ENCODE assay signal across 8 cellular contexts in the genomic region with DNA sequence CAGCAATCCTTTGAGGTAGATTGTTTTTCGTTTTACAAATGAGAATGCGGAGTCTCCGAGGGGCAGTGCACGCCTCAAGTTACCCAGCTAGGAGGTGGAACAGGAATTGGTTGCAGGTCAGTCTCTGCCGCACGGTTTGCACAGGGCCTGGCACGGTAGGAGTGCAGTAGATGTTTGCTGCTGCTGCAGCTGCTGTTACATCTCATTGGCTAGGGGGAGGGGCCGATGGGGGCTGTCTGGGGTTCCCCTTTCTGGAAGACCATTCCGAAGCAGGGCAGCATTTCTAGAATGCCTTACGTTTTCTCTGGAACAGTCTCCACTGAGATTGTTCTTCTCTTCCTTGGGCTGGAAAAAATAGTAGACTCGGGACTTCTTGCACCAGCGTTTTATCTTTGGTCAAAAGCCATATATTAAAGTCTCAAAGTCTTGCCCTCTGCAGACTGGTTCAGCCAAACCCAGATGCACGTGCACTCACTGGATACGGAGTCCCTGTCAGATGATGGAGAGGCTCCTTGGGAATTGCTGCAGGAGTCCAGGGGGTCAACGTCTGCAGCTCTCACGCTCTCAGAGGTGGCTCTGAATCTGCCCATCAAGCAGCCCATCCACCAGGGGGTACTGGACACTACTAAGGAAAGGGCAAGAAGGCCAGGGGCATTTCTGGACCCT. TPM values are rescaled to one million over a fixed set of nuclear protein-coding genes. Genes with fewer than 3 reads are reported as not detected.
DNase-seq lines count a peak whose midpoint lies in the region; ATAC-seq and TF ChIP-seq lines count a peak whose summit lies in the region.

No MANE protein-coding gene starts in this region.

- DNase-seq in AG04450 (ENCODE audit: low read depth, low spot score) (no peak), LNCaP clone FGC (ENCODE audit: low read depth) (no peak), kidney epithelial cell (ENCODE audit: low read depth) (no peak), HuH-7 (ENCODE audit: low spot score) (no peak)
- peak; percentile 41 for DNase-seq in activated naive CD4-positive, alpha-beta T cell treated with Interleukin-2 at 50 U/mL for 16 hours
- DNase-seq in stimulated activated naive B cell treated with anti-CD40 and anti-IgM and Interleukin-4, amounts not matched to agents 10 μg/mL and 1 μg/mL and 100 μg/mL, for 72 hours = peak; percentile 11

- H3K9me3 Mint-ChIP-seq in stimulated activated naive B cell treated with anti-CD40 and anti-IgM and Interleukin-4, amounts not matched to agents 10 μg/mL and 1 μg/mL and 100 μg/mL, for 72 hours = no peaks in the 10 kb centered on the region

- H3K27me3 ChIP-seq in AG04450 (ENCODE audit: control insufficient read depth, insufficient read depth, low read length) (no peaks in the 10 kb centered on the region), kidney epithelial cell (ENCODE audit: control insufficient read depth, insufficient read depth, low read length) (no peaks in the 10 kb centered on the region)

- H3K36me3 Mint-ChIP-seq in stimulated activated naive B cell treated with anti-CD40 and anti-IgM and Interleukin-4, amounts not matched to agents 10 μg/mL and 1 μg/mL and 100 μg/mL, for 72 hours = peaks cover 22 to 31% of the 10 kb centered on the region in 2 donors

- peak; percentile 19 to 24 for ATAC-seq in stimulated activated naive B cell treated with anti-CD40 and anti-IgM and Interleukin-4, amounts not matched to agents 10 μg/mL and 1 μg/mL and 100 μg/mL, for 72 hours (replicated peaks)
- ATAC-seq in GM18517 (IDR thresholded peaks at IDR 0.05; ENCODE audit: unreplicated experiment) = no peak
- no peak for ATAC-seq in GM18520 (IDR thresholded peaks at IDR 0.05; ENCODE audit: unreplicated experiment)

- POLR2A ChIA-PET in AG04450 (lab: Yijun Ruan, JAX) = no interaction called here

- H3K4me3 Mint-ChIP-seq in stimulated activated naive B cell treated with anti-CD40 and anti-IgM and Interleukin-4, amounts not matched to agents 10 μg/mL and 1 μg/mL and 100 μg/mL, for 72 hours = peak overlapping the region; percentile 88 to 94

- no peak overlapping the region for H3K27ac ChIP-seq in AG04450 (ENCODE audit: low read depth, low read length)

- no peak for TF ChIP-seq CTCF in AG04450 (IDR thresholded peaks at IDR 0.05; ENCODE audit: low read depth, low read length)
- TF ChIP-seq CTCF in LNCaP clone FGC (IDR thresholded peaks at IDR 0.05; ENCODE audit: control insufficient read depth, extremely low read depth, insufficient read depth) = no peak
- no peak for TF ChIP-seq CTCF in kidney epithelial cell (IDR thresholded peaks at IDR 0.05; ENCODE audit: insufficient read depth, low read length, poor library complexity, severe bottlenecking)

- peak overlapping the region; percentile 99 for H3K4me3 ChIP-seq in AG04450 (ENCODE audit: low read depth, low read length)
- H3K4me3 ChIP-seq in LNCaP clone FGC (ENCODE audit: low read depth, low read length) = peak overlapping the region; percentile 79
- H3K4me3 ChIP-seq in kidney epithelial cell (ENCODE audit: low read depth, low read length) = peak overlapping the region; percentile 76

- CTCF ChIA-PET in AG04450 (lab: Charles Lee) = interaction anchor here (0.6 kb wide), 1 partner anchor 106 kb away, joined by 4 read pairs; no protein-coding TSS in a partner anchor

- peak overlapping the region; percentile 97 for H3K27ac Mint-ChIP-seq in stimulated activated naive B cell treated with anti-CD40 and anti-IgM and Interleukin-4, amounts not matched to agents 10 μg/mL and 1 μg/mL and 100 μg/mL, for 72 hours

- H3K27me3 Mint-ChIP-seq in stimulated activated naive B cell treated with anti-CD40 and anti-IgM and Interleukin-4, amounts not matched to agents 10 μg/mL and 1 μg/mL and 100 μg/mL, for 72 hours = no peaks in the 10 kb centered on the region

- peaks cover 32 to 48% of the 10 kb centered on the region in 2 donors for H3K4me1 Mint-ChIP-seq in stimulated activated naive B cell treated with anti-CD40 and anti-IgM and Interleukin-4, amounts not matched to agents 10 μg/mL and 1 μg/mL and 100 μg/mL, for 72 hours

- no peaks in the 10 kb centered on the region for H3K36me3 ChIP-seq in kidney epithelial cell (ENCODE audit: control insufficient read depth, insufficient read depth, low read length)

- H3K9me3 ChIP-seq in AG04450 (ENCODE audit: control insufficient read depth, insufficient read depth, low read length) = no peaks in the 10 kb centered on the region; the same call in 1 of the 2 replicates

RNA-seq across cellular contexts. Expression of a gene that starts 1.2 kb away (rescaled TPM):
- polyA plus RNA-seq in AG04450 (2011; rRNA removed) = 10.3 and 13.2 TPM in 2 replicates
- polyA minus RNA-seq in AG04450 (2011; rRNA and poly(A)+ RNA removed) = 16.6 and 22.9 TPM in 2 replicates
- 15.7 and 27.3 TPM in 2 replicates for total RNA-seq in kidney epithelial cell

RNA-seq across cellular contexts. Expression of a gene that starts 1.4 kb away (rescaled TPM):
- 51.4 and 66.8 TPM in 2 replicates for polyA plus RNA-seq in AG04450 (2011; rRNA removed)
- polyA minus RNA-seq in AG04450 (2011; rRNA and poly(A)+ RNA removed) = 10.9 and 13.4 TPM in 2 replicates
- 50.9 and 77.3 TPM in 2 replicates for total RNA-seq in kidney epithelial cell

RNA-seq across cellular contexts. Expression of a gene that starts 12.5 kb away (rescaled TPM):
- polyA plus RNA-seq in AG04450 (2011; rRNA removed) = 72.0 and 78.5 TPM in 2 replicates
- polyA minus RNA-seq in AG04450 (2011; rRNA and poly(A)+ RNA removed) = 45.6 and 46.0 TPM in 2 replicates
- total RNA-seq in kidney epithelial cell = 52.4 and 79.6 TPM in 2 replicates

RNA-seq across cellular contexts. Expression of a gene that starts 33.5 kb away (rescaled TPM):
- polyA plus RNA-seq in AG04450 (2011; rRNA removed) = 26.3 and 31.0 TPM in 2 replicates
- polyA minus RNA-seq in AG04450 (2011; rRNA and poly(A)+ RNA removed) = 13.4 and 14.1 TPM in 2 replicates
- total RNA-seq in kidney epithelial cell = 32.8 and 39.5 TPM in 2 replicates

Comparison
In these comparisons a context has a peak if more than half of its experiments do, and no peak if none do; other contexts are left out.
1. DNase-seq: peak in activated naive CD4-positive, alpha-beta T cell treated with Interleukin-2 at 50 U/mL for 16 hours (single experiment) and stimulated activated naive B cell treated with anti-CD40 and anti-IgM and Interleukin-4, amounts not matched to agents 10 μg/mL and 1 μg/mL and 100 μg/mL, for 72 hours (single experiment); none in AG04450 (single experiment), LNCaP clone FGC (single experiment), kidney epithelial cell (single experiment) and HuH-7 (single experiment).
2. ATAC-seq: peak in stimulated activated naive B cell treated with anti-CD40 and anti-IgM and Interleukin-4, amounts not matched to agents 10 μg/mL and 1 μg/mL and 100 μg/mL, for 72 hours (2 of 2); none in GM18517 (single experiment) and GM18520 (single experiment).
3. Peak in every context shown above with its lines, with median percentiles within 50 percentile points of each other: H3K4me3 ChIP-seq.